13 cellular contexts compared by ENCODE assay signal in the genomic region with DNA sequence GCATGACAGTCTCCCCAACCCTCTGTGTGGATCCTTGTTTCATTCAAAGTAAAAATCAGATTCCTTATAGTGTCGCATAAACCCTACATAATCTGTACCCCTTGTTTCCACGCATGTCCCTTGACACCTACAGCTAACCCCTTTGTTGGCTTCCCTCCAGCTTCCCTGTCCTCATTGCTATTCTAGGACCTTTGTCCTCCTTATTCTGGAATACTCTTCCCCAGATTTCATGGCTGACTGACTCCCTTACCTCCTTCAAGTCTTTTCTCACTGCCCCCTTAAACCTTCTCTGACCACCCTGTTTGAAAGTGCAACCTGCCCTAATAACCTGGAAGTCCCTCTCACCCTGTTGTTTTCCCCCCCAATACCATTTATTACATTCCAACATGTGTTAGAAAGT. TPM values are rescaled to one million over a fixed set of nuclear protein-coding genes. Genes with fewer than 3 reads are reported as not detected.
DNase-seq lines count a peak whose midpoint lies in the region; ATAC-seq and TF ChIP-seq lines count a peak whose summit lies in the region.
"Had no signal": no experiment of that assay in that cellular context is flagged by ENCODE, and none has a peak within 500 bp of the region (broad histone marks: within the 10 kb centered on the region; RNA-seq: fewer than 3 reads in every experiment).

No MANE protein-coding gene starts in this region.

- TF ChIP-seq CTCF in Calu3 (IDR thresholded peaks at IDR 0.05; ENCODE audit: unreplicated experiment) = no peak
- TF ChIP-seq CTCF in epithelial cell of proximal tubule (conservative IDR thresholded peaks at IDR 0.05; ENCODE audit: low read depth, low read length) = no peak
- no peak for TF ChIP-seq CTCF in PC-3 (conservative IDR thresholded peaks at IDR 0.05; ENCODE audit: low read depth, low read length)

- ATAC-seq in HG02884 (IDR thresholded peaks at IDR 0.05; ENCODE audit: unreplicated experiment) = no peak
- ATAC-seq in GM21737 (IDR thresholded peaks at IDR 0.05; ENCODE audit: unreplicated experiment) = no peak
- ATAC-seq in GM18520 (IDR thresholded peaks at IDR 0.05; ENCODE audit: unreplicated experiment) = no peak
- ATAC-seq in PC-3 = no peak

- H3K4me3 ChIP-seq in epithelial cell of proximal tubule (ENCODE audit: low read depth, low read length) (peak overlapping the region; percentile 21), trophoblast cell (ENCODE audit: low read depth, low read length) (no peak overlapping the region), PC-3 (ENCODE audit: low read length) (no peak overlapping the region)

- BruUV-seq in Calu3 (replicated peaks; lab: Mats Ljungman, UMichigan) (no TSS peak), PC-3 (replicated peaks; lab: Mats Ljungman, UMichigan) (no TSS peak)

- no peak overlapping the region for H4K91ac ChIP-seq in trophoblast cell (ENCODE audit: low read depth, low read length)

- H4K8ac ChIP-seq in trophoblast cell (ENCODE audit: low read depth, low read length) = no peak overlapping the region

- H4K20me1 ChIP-seq in PC-3 (ENCODE audit: low read length) = peaks cover 40% of the 10 kb centered on the region

- H3K9me3 ChIP-seq in trophoblast cell (ENCODE audit: insufficient read depth, low read depth, low read length) (no peaks in the 10 kb centered on the region), PC-3 (ENCODE audit: low read length) (no peaks in the 10 kb centered on the region)

- peaks cover 3% of the 10 kb centered on the region for H3F3A ChIP-seq in PC-3 (ENCODE audit: low read length, unreplicated experiment)

- no peak overlapping the region for H3K23ac ChIP-seq in trophoblast cell (ENCODE audit: low read length)

- no peak overlapping the region for H3K14ac ChIP-seq in trophoblast cell (ENCODE audit: low read length)

- H3K4me1 ChIP-seq in trophoblast cell (ENCODE audit: control insufficient read depth in 1 of 2, insufficient read depth in 2 of 2, low read length in 2 of 2) (peaks cover 6 to 8% of the 10 kb centered on the region in 2 experiments), PC-3 (ENCODE audit: insufficient read depth, low read length) (peaks cover 13% of the 10 kb centered on the region)

- no peak overlapping the region for H4K12ac ChIP-seq in trophoblast cell (ENCODE audit: low read depth, low read length)

- H3K4me2 ChIP-seq in trophoblast cell (ENCODE audit: low read length) (no peak overlapping the region), PC-3 (ENCODE audit: low read length) (no peak overlapping the region)

- peaks cover 28% of the 10 kb centered on the region for H3K4me1 Mint-ChIP-seq in Calu3 (ENCODE audit: low read depth, unreplicated experiment)

- WGBS in trophoblast cell (ENCODE audit: extremely low coverage, insufficient coverage, insufficient read length) = no CpG with 5 or more reads among the region's 2 CpGs

- no peaks in the 10 kb centered on the region for H3K27me3 ChIP-seq in trophoblast cell (ENCODE audit: insufficient read depth, low read length)
- H3K27me3 ChIP-seq in PC-3 (ENCODE audit: low read length) = no peaks in the 10 kb centered on the region
- H3K27me3 ChIP-seq: brain microvascular endothelial cell had no signal

- H3K27me3 Mint-ChIP-seq in Calu3 (ENCODE audit: unreplicated experiment) = no peaks in the 10 kb centered on the region

- POLR2A ChIA-PET in PC-3 (lab: Charles Lee; ENCODE audit: unreplicated experiment) = no interaction called here

- no peaks in the 10 kb centered on the region for H3K9me3 Mint-ChIP-seq in Calu3 (ENCODE audit: low read depth, unreplicated experiment)

- H3K36me3 Mint-ChIP-seq in Calu3 (ENCODE audit: insufficient read depth, unreplicated experiment) = peaks cover 10% of the 10 kb centered on the region

- peaks cover 20% of the 10 kb centered on the region for H3K79me2 ChIP-seq in trophoblast cell (ENCODE audit: control insufficient read depth, insufficient read depth, low read length, poor library complexity)
- H3K79me2 ChIP-seq in PC-3 (ENCODE audit: low read length) = peaks cover 88% of the 10 kb centered on the region

- CTCF ChIA-PET in Calu3 (lab: Charles Lee) = no interaction called here
- CTCF ChIA-PET in PC-3 (lab: Charles Lee) = no interaction called here

- H3K4me3 Mint-ChIP-seq in Calu3 (ENCODE audit: low read depth, unreplicated experiment) = no peak overlapping the region

- peaks cover 15% of the 10 kb centered on the region for H3K79me1 ChIP-seq in trophoblast cell (ENCODE audit: low read length)

- no peak overlapping the region for H3K18ac ChIP-seq in trophoblast cell (ENCODE audit: low read length)

- no peak overlapping the region for H2AFZ ChIP-seq in trophoblast cell (ENCODE audit: insufficient read depth, low read length, poor library complexity)
- H2AFZ ChIP-seq in PC-3 (ENCODE audit: low read length) = no peak overlapping the region

- DNase-seq in Calu3 (no peak), NCI-H69 (lab: John Stamatoyannopoulos, UW) (peak; percentile 6), epithelial cell of proximal tubule (ENCODE audit: low read depth) (no peak), trophoblast cell (no peak), PC-3 (no peak)
- DNase-seq: activated effector memory CD4-positive, alpha-beta T cell treated with Interleukin-2 at 50 U/mL for 16 hours; brain microvascular endothelial cell; KBM-7; mesendoderm; NCI-H146 had no signal

- H3K36me3 ChIP-seq in trophoblast cell (ENCODE audit: control insufficient read depth in 1 of 2, insufficient read depth in 2 of 2, low read length in 2 of 2) = no peaks in the 10 kb centered on the region
- no peaks in the 10 kb centered on the region for H3K36me3 ChIP-seq in PC-3 (ENCODE audit: low read depth, low read length)

- H3K9me2 ChIP-seq in PC-3 (replicated peaks; ENCODE audit: low read length) = no peaks in the 10 kb centered on the region

- H2AK5ac ChIP-seq in trophoblast cell (ENCODE audit: low read length) = no peak overlapping the region

- H2BK120ac ChIP-seq in trophoblast cell (ENCODE audit: insufficient read depth, low read length, poor library complexity) = no peak overlapping the region

- H2BK5ac ChIP-seq in trophoblast cell (ENCODE audit: low read depth, low read length, poor library complexity) = no peak overlapping the region

- H2BK12ac ChIP-seq in trophoblast cell (ENCODE audit: low read length) = no peak overlapping the region

- H3K9ac ChIP-seq in trophoblast cell (ENCODE audit: low read length) (no peak overlapping the region), PC-3 (ENCODE audit: low read length) (no peak overlapping the region)

- peak overlapping the region; percentile 6 for H3K27ac Mint-ChIP-seq in Calu3 (ENCODE audit: unreplicated experiment)

- intact Hi-C loops in Calu3 (cut with micrococcal nuclease; ENCODE audit: unreplicated experiment) = no loop called here
- intact Hi-C loops in PC-3 (cut with micrococcal nuclease) = no loop called here

- H3K27ac ChIP-seq in trophoblast cell (ENCODE audit: low read depth, low read length) (no peak overlapping the region), PC-3 (ENCODE audit: low read length) (no peak overlapping the region)
- H3K27ac ChIP-seq: brain microvascular endothelial cell had no signal

- peak overlapping the region; percentile 74 for H3K4ac ChIP-seq in trophoblast cell (ENCODE audit: low read depth, low read length)

RNA-seq across cellular contexts. Expression of gene RNF11, which starts 4.0 kb away (rescaled TPM):
- total RNA-seq in Calu3 (2022) = 78.1 and 82.1 TPM in 2 replicates
- 54.5 and 81.4 TPM in 2 replicates for total RNA-seq in epithelial cell of proximal tubule
- polyA plus RNA-seq in trophoblast cell (2013) = 142 and 155 TPM in 2 replicates
- total RNA-seq in PC-3 (2014; rRNA removed) = 117 and 169 TPM in 2 replicates
